1 cellular context compared by ENCODE assay signal in the genomic region with DNA sequence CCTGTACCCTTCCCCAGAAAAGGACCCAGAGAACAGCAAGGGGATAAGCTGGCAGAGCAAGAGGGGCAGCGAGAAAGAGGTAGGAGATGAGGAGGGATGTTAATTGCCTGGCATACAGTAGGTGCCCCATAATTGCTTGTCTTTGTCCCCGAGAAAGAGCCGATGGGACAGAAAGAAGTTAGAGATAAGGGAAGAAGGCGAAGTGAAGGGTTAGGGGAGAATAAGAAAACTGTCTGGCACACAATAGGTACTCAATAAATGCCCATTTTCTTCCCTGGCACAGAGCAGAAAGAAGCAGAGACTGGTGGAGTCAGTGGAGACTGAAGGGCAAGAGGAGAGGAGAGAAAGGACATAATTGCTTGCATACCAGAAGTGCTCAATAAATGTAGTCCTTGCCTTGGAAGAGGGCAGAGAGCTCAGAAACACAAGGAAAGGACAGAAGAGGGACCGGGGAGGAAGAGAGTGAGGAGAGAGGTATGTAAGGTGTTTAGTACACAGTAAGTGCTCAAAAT.
TF ChIP-seq lines count a peak whose summit lies in the region.

No MANE protein-coding gene starts in this region.

TF ChIP-seq in K562, 482 proteins besides CTCF, POLR2A, EP300 and RAD21:
- TF ChIP-seq ZKSCAN8 (CRISPR knock-in tag; IDR thresholded peaks at IDR 0.05): peak; percentile 96
- no peak for TF ChIP-seq ETV1 (tag; conservative IDR thresholded peaks at IDR 0.05; ENCODE audit: low read depth)
